Comparison of ENCODE assay signal across 10 cellular contexts in the genomic region with DNA sequence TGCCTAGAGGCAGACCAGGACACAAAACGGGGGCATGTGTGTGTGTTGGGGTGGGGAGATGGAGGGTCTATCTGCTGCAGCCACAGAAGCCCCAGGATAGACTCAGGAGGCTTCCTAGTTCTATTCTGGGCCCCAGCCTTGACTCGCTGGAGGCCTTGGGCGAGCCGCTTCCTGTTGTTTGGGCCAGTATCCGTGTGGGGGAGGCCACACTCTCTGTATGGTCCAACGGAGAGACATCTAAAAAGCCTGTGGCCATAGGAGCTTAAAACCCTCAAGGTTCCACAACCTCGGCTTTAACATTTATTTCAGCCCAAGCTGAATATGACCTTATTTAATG. TPM values are rescaled to one million over a fixed set of nuclear protein-coding genes. Genes with fewer than 3 reads are reported as not detected.
DNase-seq lines count a peak whose midpoint lies in the region; ATAC-seq and TF ChIP-seq lines count a peak whose summit lies in the region.
"Had no signal": no experiment of that assay in that cellular context is flagged by ENCODE, and none has a peak within 500 bp of the region (broad histone marks: within the 10 kb centered on the region; RNA-seq: fewer than 3 reads in every experiment).

No MANE protein-coding gene starts in this region.

- peak overlapping the region; percentile 80 for H3K27ac Mint-ChIP-seq in activated naive CD4-positive, alpha-beta T cell treated with anti-CD3 and anti-CD28 coated beads, Interleukin-2, amount 10 ng/mL, durations not matched to agents 7 days and 5 days
- H3K27ac Mint-ChIP-seq in activated naive CD4-positive, alpha-beta T cell treated with anti-CD3 and anti-CD28 coated beads for 36 hours: no peak overlapping the region
- H3K27ac Mint-ChIP-seq in immature natural killer cell: peak overlapping the region; percentile 34 to 86 (median 56)

- H3K4me1 Mint-ChIP-seq in activated naive CD4-positive, alpha-beta T cell treated with anti-CD3 and anti-CD28 coated beads, Interleukin-2, amount 10 ng/mL, durations not matched to agents 7 days and 5 days: peaks cover 22% of the 10 kb centered on the region
- no peaks in the 10 kb centered on the region for H3K4me1 Mint-ChIP-seq in activated naive CD4-positive, alpha-beta T cell treated with anti-CD3 and anti-CD28 coated beads for 36 hours (ENCODE audit: low read depth)
- H3K4me1 Mint-ChIP-seq in immature natural killer cell: peaks cover 17 to 30% of the 10 kb centered on the region in 2 donors
- H3K4me1 Mint-ChIP-seq: brain had no signal

- TF ChIP-seq POLR2A in uterus (IDR thresholded peaks at IDR 0.05): no peak

- H3K9me3 ChIP-seq in uterus: no peaks in the 10 kb centered on the region

- no peak overlapping the region for H3K4me3 ChIP-seq in uterus

- no peaks in the 10 kb centered on the region for H3K4me1 ChIP-seq in uterus

- CTCF ChIA-PET in activated naive CD4-positive, alpha-beta T cell treated with anti-CD3 and anti-CD28 coated beads, Interleukin-2, amount 10 ng/mL, durations not matched to agents 7 days and 5 days (lab: Charles Lee): interaction anchor here (1.4 to 9.3 kb wide), 6 partner anchors 10 to 117 kb away, joined by 4 to 135 read pairs (median 10); no protein-coding TSS in a partner anchor
- CTCF ChIA-PET in activated naive CD4-positive, alpha-beta T cell treated with anti-CD3 and anti-CD28 coated beads for 36 hours (lab: Charles Lee): interaction anchor here (0.7 to 5.5 kb wide), 7 partner anchors 30 to 339 kb away, joined by 3 to 32 read pairs (median 4); no protein-coding TSS in a partner anchor

- H3K27me3 ChIP-seq in uterus: no peaks in the 10 kb centered on the region

- peaks cover 19% of the 10 kb centered on the region for H3K36me3 Mint-ChIP-seq in activated naive CD4-positive, alpha-beta T cell treated with anti-CD3 and anti-CD28 coated beads, Interleukin-2, amount 10 ng/mL, durations not matched to agents 7 days and 5 days
- peaks cover 10% of the 10 kb centered on the region for H3K36me3 Mint-ChIP-seq in activated naive CD4-positive, alpha-beta T cell treated with anti-CD3 and anti-CD28 coated beads for 36 hours (ENCODE audit: low read depth)
- H3K36me3 Mint-ChIP-seq in immature natural killer cell: peaks cover 0 to 3% (median 0%) of the 10 kb centered on the region in 3 donors
- H3K36me3 Mint-ChIP-seq: brain had no signal

- no peak for ATAC-seq in HG03045 (IDR thresholded peaks at IDR 0.05; ENCODE audit: unreplicated experiment)

- no peak for TF ChIP-seq CTCF in uterus (IDR thresholded peaks at IDR 0.05)

- no peaks in the 10 kb centered on the region for H3K27me3 Mint-ChIP-seq in activated naive CD4-positive, alpha-beta T cell treated with anti-CD3 and anti-CD28 coated beads, Interleukin-2, amount 10 ng/mL, durations not matched to agents 7 days and 5 days
- no peaks in the 10 kb centered on the region for H3K27me3 Mint-ChIP-seq in activated naive CD4-positive, alpha-beta T cell treated with anti-CD3 and anti-CD28 coated beads for 36 hours (ENCODE audit: low read depth)
- peaks cover 0 to 2% (median 2%) of the 10 kb centered on the region in 3 donors for H3K27me3 Mint-ChIP-seq in immature natural killer cell (ENCODE audit: low read depth in 3 of 3)
- H3K27me3 Mint-ChIP-seq: brain had no signal

- intact Hi-C loops in activated naive CD4-positive, alpha-beta T cell treated with anti-CD3 and anti-CD28 coated beads for 36 hours (cut with micrococcal nuclease): no loop called here
- intact Hi-C loops in uterus (cut with DNase I; ENCODE audit: low total_unique reads): no loop called here

- H3K9me3 Mint-ChIP-seq in activated naive CD4-positive, alpha-beta T cell treated with anti-CD3 and anti-CD28 coated beads, Interleukin-2, amount 10 ng/mL, durations not matched to agents 7 days and 5 days: no peaks in the 10 kb centered on the region
- no peaks in the 10 kb centered on the region for H3K9me3 Mint-ChIP-seq in activated naive CD4-positive, alpha-beta T cell treated with anti-CD3 and anti-CD28 coated beads for 36 hours
- no peaks in the 10 kb centered on the region for H3K9me3 Mint-ChIP-seq in immature natural killer cell
- H3K9me3 Mint-ChIP-seq: brain had no signal

- H3K36me3 ChIP-seq in uterus: no peaks in the 10 kb centered on the region

- no peak overlapping the region for H3K4me3 Mint-ChIP-seq in activated naive CD4-positive, alpha-beta T cell treated with anti-CD3 and anti-CD28 coated beads, Interleukin-2, amount 10 ng/mL, durations not matched to agents 7 days and 5 days
- no peak overlapping the region for H3K4me3 Mint-ChIP-seq in activated naive CD4-positive, alpha-beta T cell treated with anti-CD3 and anti-CD28 coated beads for 36 hours
- peak overlapping the region in 1 of 5 donors; percentile 46 for H3K4me3 Mint-ChIP-seq in immature natural killer cell

- peak overlapping the region; percentile 11 to 60 for H3K27ac ChIP-seq in uterus

- DNase-seq in activated naive CD4-positive, alpha-beta T cell treated with anti-CD3 and anti-CD28 coated beads, Interleukin-2, amount 10 ng/mL, durations not matched to agents 7 days and 5 days: no peak
- DNase-seq in activated naive CD4-positive, alpha-beta T cell treated with anti-CD3 and anti-CD28 coated beads for 36 hours: no peak
- DNase-seq in SIG-M5 (lab: John Stamatoyannopoulos, UW) (peak; percentile 68), immature natural killer cell (no peak), uterus (no peak), retina (no peak), DMS 273 treated with DMSO at 0.1 percent for 48 hours (lab: John Stamatoyannopoulos, UW) (no peak)
- DNase-seq: stimulated activated CD4-positive, alpha-beta T cell treated with anti-CD3 and anti-CD28 coated beads, Interleukin-4, amount 100 ng/mL, for 4 hours had no signal

RNA-seq across cellular contexts. Expression of a gene that starts 32.8 kb away (rescaled TPM):
- total RNA-seq in activated naive CD4-positive, alpha-beta T cell treated with anti-CD3 and anti-CD28 coated beads for 36 hours: 10 to 100 TPM; 32.3 to 32.7 TPM
- polyA plus RNA-seq in immature natural killer cell: 1 to 10 TPM in 2 of 3 donors, not detected in 1; 2.9 to 4.0 TPM
- total RNA-seq in uterus: 1 to 10 TPM in 3 of 4 donors, not detected in 1; 1.1 to 4.8 (median 4.7) TPM

Comparison
In these comparisons a context has a peak if more than half of its experiments do, and no peak if none do; other contexts are left out.
1. RNA of a gene that starts 32.8 kb away (total RNA-seq): 32.3 to 32.7 TPM in activated naive CD4-positive, alpha-beta T cell treated with anti-CD3 and anti-CD28 coated beads for 36 hours; 1.1 to 4.8 TPM in uterus; every median in the first group is over 4 times any median in the second.